38 cellular contexts compared by ENCODE assay signal in the genomic region with DNA sequence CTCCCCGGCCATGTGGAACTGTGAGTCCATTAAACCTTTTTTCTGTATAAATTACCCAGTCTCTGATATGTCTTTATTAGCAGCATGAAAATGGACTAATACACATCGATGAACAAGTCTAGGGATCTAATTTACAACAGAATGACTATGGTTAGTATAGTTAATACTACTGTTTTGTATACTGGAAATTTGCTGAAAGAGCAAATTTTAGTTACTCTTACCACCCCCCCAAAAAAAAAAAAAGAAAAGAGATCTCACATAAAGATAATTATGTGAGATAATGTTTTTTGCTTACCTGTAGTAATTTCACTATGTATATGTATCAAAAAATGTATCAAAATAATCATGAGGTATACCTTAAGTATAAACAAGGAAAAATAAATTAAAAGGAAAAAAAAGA.
"Had no signal": no experiment of that assay in that cellular context is flagged by ENCODE, and none has a peak within 500 bp of the region (broad histone marks: within the 10 kb centered on the region; RNA-seq: fewer than 3 reads in every experiment).

No MANE protein-coding gene starts in this region.

- H3K36me3 Mint-ChIP-seq: activated naive CD4-positive, alpha-beta T cell treated with anti-CD3 and anti-CD28 coated beads, Interleukin-2, amount 10 ng/mL, durations not matched to agents 7 days and 5 days; activated naive CD4-positive, alpha-beta T cell treated with anti-CD3 and anti-CD28 coated beads, Interleukin-2, amount 50 U/mL, for 24 hours; activated naive CD4-positive, alpha-beta T cell treated with anti-CD3 and anti-CD28 coated beads, Interleukin-2, amount 50 U/mL, for 72 hours; activated naive CD8-positive, alpha-beta T cell; activated naive CD8-positive, alpha-beta T cell treated with anti-CD3 and anti-CD28 coated beads for 36 hours; activated naive CD8-positive, alpha-beta T cell treated with anti-CD3 and anti-CD28 coated beads, Interleukin-2, amount 10 ng/mL, durations not matched to agents 7 days and 5 days; brain had no signal

- H3K4me1 ChIP-seq: adrenal gland, ascending aorta, body of pancreas, breast epithelium had no signal

- H3K27me3 Mint-ChIP-seq: activated naive CD4-positive, alpha-beta T cell treated with anti-CD3 and anti-CD28 coated beads, Interleukin-2, amount 10 ng/mL, durations not matched to agents 7 days and 5 days; activated naive CD4-positive, alpha-beta T cell treated with anti-CD3 and anti-CD28 coated beads, Interleukin-2, amount 50 U/mL, for 24 hours; activated naive CD8-positive, alpha-beta T cell; activated naive CD8-positive, alpha-beta T cell treated with anti-CD3 and anti-CD28 coated beads for 36 hours; activated naive CD8-positive, alpha-beta T cell treated with anti-CD3 and anti-CD28 coated beads, Interleukin-2, amount 10 ng/mL, durations not matched to agents 7 days and 5 days; activated naive CD8-positive, alpha-beta T cell treated with anti-CD3 and anti-CD28 coated beads, Interleukin-2, amount 50 U/mL, for 24 hours; activated T-cell treated with anti-CD3 and anti-CD28 coated beads, Interleukin-2, amount 50 U/mL, for 24 hours; activated T-helper 17 cell treated with anti-CD3 and anti-CD28 coated beads, Interleukin-2, amount 50 U/mL, for 72 hours; central memory CD8-positive, alpha-beta T cell had no signal

- H3K4me3 Mint-ChIP-seq: activated naive CD4-positive, alpha-beta T cell treated with anti-CD3 and anti-CD28 coated beads for 36 hours; activated naive CD4-positive, alpha-beta T cell treated with anti-CD3 and anti-CD28 coated beads, Interleukin-2, amount 10 ng/mL, durations not matched to agents 7 days and 5 days; activated naive CD4-positive, alpha-beta T cell treated with anti-CD3 and anti-CD28 coated beads, Interleukin-2, amount 50 U/mL, for 24 hours; activated naive CD8-positive, alpha-beta T cell; activated naive CD8-positive, alpha-beta T cell treated with anti-CD3 and anti-CD28 coated beads for 36 hours; activated naive CD8-positive, alpha-beta T cell treated with anti-CD3 and anti-CD28 coated beads, Interleukin-2, amount 10 ng/mL, durations not matched to agents 7 days and 5 days; activated naive CD8-positive, alpha-beta T cell treated with anti-CD3 and anti-CD28 coated beads, Interleukin-2, amount 50 U/mL, for 24 hours; activated T-cell treated with anti-CD3 and anti-CD28 coated beads, Interleukin-2, amount 50 U/mL, for 24 hours; activated T-cell treated with anti-CD3 and anti-CD28 coated beads, Interleukin-2, amount 50 U/mL, for 4 hours; activated T-cell treated with anti-CD3 and anti-CD28 coated beads, Interleukin-2, amount 50 U/mL, for 72 hours; activated T-helper 1 cell treated with anti-CD3 and anti-CD28 coated beads, Interleukin-12 subunit alpha, Interleukin-12 subunit beta, Interleukin-2, Interleukin-4 antibody, amounts not matched to agents 30 ng/mL and 10 ng/mL and 1 ng/mL, durations not matched to agents 14 hours and 24 hours and 36 hours; activated T-helper 17 cell treated with anti-CD3 and anti-CD28 coated beads, Interleukin-2, amount 50 U/mL, for 72 hours; brain; central memory CD8-positive, alpha-beta T cell had no signal

- H3K27me3 ChIP-seq: adrenal gland, ascending aorta, body of pancreas, brain microvascular endothelial cell, breast epithelium, cardiac muscle cell had no signal

- H3K9me3 Mint-ChIP-seq: activated naive CD4-positive, alpha-beta T cell treated with anti-CD3 and anti-CD28 coated beads for 36 hours; activated naive CD4-positive, alpha-beta T cell treated with anti-CD3 and anti-CD28 coated beads, Interleukin-2, amount 50 U/mL, for 24 hours; activated naive CD8-positive, alpha-beta T cell treated with anti-CD3 and anti-CD28 coated beads for 36 hours; activated T-cell treated with anti-CD3 and anti-CD28 coated beads, Interleukin-2, amount 50 U/mL, for 24 hours; activated T-cell treated with anti-CD3 and anti-CD28 coated beads, Interleukin-2, amount 50 U/mL, for 4 hours; activated T-helper 1 cell treated with anti-CD3 and anti-CD28 coated beads, Interleukin-12 subunit alpha, Interleukin-12 subunit beta, Interleukin-2, Interleukin-4 antibody, amounts not matched to agents 30 ng/mL and 10 ng/mL and 1 ng/mL, durations not matched to agents 14 hours and 24 hours and 36 hours; activated T-helper 2 cell treated with anti-CD3 and anti-CD28 coated beads, Interferon-gamma antibody, Interleukin-2, Interleukin-4, amounts not matched to agents 10 μg/mL and 5 μg/mL and 100 μg/mL, durations not matched to agents 14 hours and 24 hours and 36 hours; brain had no signal

- H3K27ac ChIP-seq: adrenal gland, ascending aorta, body of pancreas, brain microvascular endothelial cell, breast epithelium, cardiac muscle cell had no signal

- H3K4me3 ChIP-seq: adrenal gland, ascending aorta, body of pancreas, breast epithelium, cardiac muscle cell had no signal

- DNase-seq: activated effector memory CD4-positive, alpha-beta T cell treated with anti-CD3 and anti-CD28 coated beads, Interleukin-2, amount 50 U/mL, for 16 hours; activated effector memory CD4-positive, alpha-beta T cell treated with Interleukin-2 at 50 U/mL for 16 hours; activated gamma-delta T cell; activated gamma-delta T cell treated with Interleukin-2 at 50 U/mL for 16 hours; activated naive CD4-positive, alpha-beta T cell; activated naive CD4-positive, alpha-beta T cell treated with anti-CD3 and anti-CD28 coated beads for 36 hours; activated naive CD4-positive, alpha-beta T cell treated with anti-CD3 and anti-CD28 coated beads, Interleukin-2, amount 10 ng/mL, durations not matched to agents 7 days and 5 days; activated naive CD4-positive, alpha-beta T cell treated with anti-CD3 and anti-CD28 coated beads, Interleukin-2, amount 50 U/mL, for 16 hours; activated naive CD4-positive, alpha-beta T cell treated with Interleukin-2 at 50 U/mL for 16 hours; activated naive CD8-positive, alpha-beta T cell treated with anti-CD3 and anti-CD28 coated beads for 36 hours; activated naive CD8-positive, alpha-beta T cell treated with anti-CD3 and anti-CD28 coated beads, Interleukin-2, amount 10 ng/mL, durations not matched to agents 7 days and 5 days; activated naive CD8-positive, alpha-beta T cell treated with anti-CD3 and anti-CD28 coated beads, Interleukin-2, amount 50 U/mL, for 24 hours; activated T-cell treated with anti-CD3 and anti-CD28 coated beads, Interleukin-2, amount 50 U/mL, for 24 hours; activated T-cell treated with anti-CD3 and anti-CD28 coated beads, Interleukin-2, amount 50 U/mL, for 4 hours; activated T-cell treated with anti-CD3 and anti-CD28 coated beads, Interleukin-2, amount 50 U/mL, for 48 hours; activated T-cell treated with anti-CD3 and anti-CD28 coated beads, Interleukin-2, amount 50 U/mL, for 72 hours; adrenal gland; amniotic stem cell; amygdala; anterior cingulate cortex; aorta; body of pancreas; brain microvascular endothelial cell; central memory CD4-positive, alpha-beta T cell; cerebellar nuclear complex had no signal

- H3K4me1 Mint-ChIP-seq: activated naive CD4-positive, alpha-beta T cell treated with anti-CD3 and anti-CD28 coated beads, Interleukin-2, amount 10 ng/mL, durations not matched to agents 7 days and 5 days; activated naive CD4-positive, alpha-beta T cell treated with anti-CD3 and anti-CD28 coated beads, Interleukin-2, amount 50 U/mL, for 24 hours; activated naive CD8-positive, alpha-beta T cell treated with anti-CD3 and anti-CD28 coated beads for 36 hours; activated naive CD8-positive, alpha-beta T cell treated with anti-CD3 and anti-CD28 coated beads, Interleukin-2, amount 10 ng/mL, durations not matched to agents 7 days and 5 days; activated naive CD8-positive, alpha-beta T cell treated with anti-CD3 and anti-CD28 coated beads, Interleukin-2, amount 50 U/mL, for 24 hours; activated T-helper 17 cell treated with anti-CD3 and anti-CD28 coated beads, Interleukin-2, amount 50 U/mL, for 72 hours; brain; central memory CD8-positive, alpha-beta T cell had no signal

- H3K27ac Mint-ChIP-seq: activated naive CD4-positive, alpha-beta T cell treated with anti-CD3 and anti-CD28 coated beads for 36 hours; activated naive CD4-positive, alpha-beta T cell treated with anti-CD3 and anti-CD28 coated beads, Interleukin-2, amount 10 ng/mL, durations not matched to agents 7 days and 5 days; activated naive CD4-positive, alpha-beta T cell treated with anti-CD3 and anti-CD28 coated beads, Interleukin-2, amount 50 U/mL, for 24 hours; activated naive CD4-positive, alpha-beta T cell treated with anti-CD3 and anti-CD28 coated beads, Interleukin-2, amount 50 U/mL, for 72 hours; activated naive CD8-positive, alpha-beta T cell; activated naive CD8-positive, alpha-beta T cell treated with anti-CD3 and anti-CD28 coated beads for 36 hours; activated naive CD8-positive, alpha-beta T cell treated with anti-CD3 and anti-CD28 coated beads, Interleukin-2, amount 10 ng/mL, durations not matched to agents 7 days and 5 days; activated naive CD8-positive, alpha-beta T cell treated with anti-CD3 and anti-CD28 coated beads, Interleukin-2, amount 50 U/mL, for 24 hours; activated T-cell treated with anti-CD3 and anti-CD28 coated beads, Interleukin-2, amount 50 U/mL, for 24 hours; activated T-cell treated with anti-CD3 and anti-CD28 coated beads, Interleukin-2, amount 50 U/mL, for 72 hours; activated T-helper 1 cell treated with anti-CD3 and anti-CD28 coated beads, Interleukin-12 subunit alpha, Interleukin-12 subunit beta, Interleukin-2, Interleukin-4 antibody, amounts not matched to agents 30 ng/mL and 10 ng/mL and 1 ng/mL, durations not matched to agents 14 hours and 24 hours and 36 hours; activated T-helper 17 cell treated with anti-CD3 and anti-CD28 coated beads, Interleukin-2, amount 50 U/mL, for 72 hours; activated T-helper 2 cell treated with anti-CD3 and anti-CD28 coated beads, Interferon-gamma antibody, Interleukin-2, Interleukin-4, amounts not matched to agents 10 μg/mL and 5 μg/mL and 100 μg/mL, durations not matched to agents 14 hours and 24 hours and 36 hours; brain had no signal

- H3K36me3 ChIP-seq: adrenal gland, ascending aorta, brain microvascular endothelial cell, breast epithelium, cardiac muscle cell had no signal

- FAIRE-seq: astrocyte, bronchial epithelial cell had no signal

- H3K9me3 ChIP-seq: adrenal gland, ascending aorta, body of pancreas, breast epithelium had no signal

- ATAC-seq: activated naive CD4-positive, alpha-beta T cell treated with anti-CD3 and anti-CD28 coated beads, Interleukin-2, amount 50 U/mL, for 72 hours; activated naive CD8-positive, alpha-beta T cell treated with anti-CD3 and anti-CD28 coated beads, Interleukin-2, amount 50 U/mL, for 24 hours; activated T-cell treated with anti-CD3 and anti-CD28 coated beads, Interleukin-2, amount 50 U/mL, for 4 hours; activated T-cell treated with anti-CD3 and anti-CD28 coated beads, Interleukin-2, amount 50 U/mL, for 72 hours; activated T-helper 17 cell treated with anti-CD3 and anti-CD28 coated beads, Interleukin-2, amount 50 U/mL, for 72 hours; body of pancreas had no signal
